Comparison of ENCODE assay signal across 1 cellular context in the genomic region with DNA sequence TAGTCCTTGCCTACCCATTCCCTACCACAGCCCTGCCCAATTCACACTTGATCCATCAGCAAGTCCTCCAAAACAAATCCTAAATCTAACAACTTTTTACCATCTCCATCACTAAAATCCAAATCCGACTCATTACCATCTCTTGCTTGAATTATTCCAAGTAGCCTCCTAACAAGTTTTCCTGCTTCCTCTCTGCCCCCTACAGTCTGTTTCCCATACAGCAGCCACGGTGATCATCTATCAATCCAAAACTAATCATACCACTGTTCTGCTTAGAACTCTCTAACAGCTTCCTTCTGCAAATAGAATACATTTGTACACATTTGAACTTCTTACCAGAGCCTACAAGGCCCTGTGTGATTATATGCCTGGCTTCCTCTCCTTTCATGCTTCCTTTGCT.
TF ChIP-seq lines count a peak whose summit lies in the region.

No MANE protein-coding gene starts in this region.

TF ChIP-seq in K562, 482 proteins besides CTCF, POLR2A, EP300 and RAD21 (continued from another document):
- TF ChIP-seq, protein P1, sequence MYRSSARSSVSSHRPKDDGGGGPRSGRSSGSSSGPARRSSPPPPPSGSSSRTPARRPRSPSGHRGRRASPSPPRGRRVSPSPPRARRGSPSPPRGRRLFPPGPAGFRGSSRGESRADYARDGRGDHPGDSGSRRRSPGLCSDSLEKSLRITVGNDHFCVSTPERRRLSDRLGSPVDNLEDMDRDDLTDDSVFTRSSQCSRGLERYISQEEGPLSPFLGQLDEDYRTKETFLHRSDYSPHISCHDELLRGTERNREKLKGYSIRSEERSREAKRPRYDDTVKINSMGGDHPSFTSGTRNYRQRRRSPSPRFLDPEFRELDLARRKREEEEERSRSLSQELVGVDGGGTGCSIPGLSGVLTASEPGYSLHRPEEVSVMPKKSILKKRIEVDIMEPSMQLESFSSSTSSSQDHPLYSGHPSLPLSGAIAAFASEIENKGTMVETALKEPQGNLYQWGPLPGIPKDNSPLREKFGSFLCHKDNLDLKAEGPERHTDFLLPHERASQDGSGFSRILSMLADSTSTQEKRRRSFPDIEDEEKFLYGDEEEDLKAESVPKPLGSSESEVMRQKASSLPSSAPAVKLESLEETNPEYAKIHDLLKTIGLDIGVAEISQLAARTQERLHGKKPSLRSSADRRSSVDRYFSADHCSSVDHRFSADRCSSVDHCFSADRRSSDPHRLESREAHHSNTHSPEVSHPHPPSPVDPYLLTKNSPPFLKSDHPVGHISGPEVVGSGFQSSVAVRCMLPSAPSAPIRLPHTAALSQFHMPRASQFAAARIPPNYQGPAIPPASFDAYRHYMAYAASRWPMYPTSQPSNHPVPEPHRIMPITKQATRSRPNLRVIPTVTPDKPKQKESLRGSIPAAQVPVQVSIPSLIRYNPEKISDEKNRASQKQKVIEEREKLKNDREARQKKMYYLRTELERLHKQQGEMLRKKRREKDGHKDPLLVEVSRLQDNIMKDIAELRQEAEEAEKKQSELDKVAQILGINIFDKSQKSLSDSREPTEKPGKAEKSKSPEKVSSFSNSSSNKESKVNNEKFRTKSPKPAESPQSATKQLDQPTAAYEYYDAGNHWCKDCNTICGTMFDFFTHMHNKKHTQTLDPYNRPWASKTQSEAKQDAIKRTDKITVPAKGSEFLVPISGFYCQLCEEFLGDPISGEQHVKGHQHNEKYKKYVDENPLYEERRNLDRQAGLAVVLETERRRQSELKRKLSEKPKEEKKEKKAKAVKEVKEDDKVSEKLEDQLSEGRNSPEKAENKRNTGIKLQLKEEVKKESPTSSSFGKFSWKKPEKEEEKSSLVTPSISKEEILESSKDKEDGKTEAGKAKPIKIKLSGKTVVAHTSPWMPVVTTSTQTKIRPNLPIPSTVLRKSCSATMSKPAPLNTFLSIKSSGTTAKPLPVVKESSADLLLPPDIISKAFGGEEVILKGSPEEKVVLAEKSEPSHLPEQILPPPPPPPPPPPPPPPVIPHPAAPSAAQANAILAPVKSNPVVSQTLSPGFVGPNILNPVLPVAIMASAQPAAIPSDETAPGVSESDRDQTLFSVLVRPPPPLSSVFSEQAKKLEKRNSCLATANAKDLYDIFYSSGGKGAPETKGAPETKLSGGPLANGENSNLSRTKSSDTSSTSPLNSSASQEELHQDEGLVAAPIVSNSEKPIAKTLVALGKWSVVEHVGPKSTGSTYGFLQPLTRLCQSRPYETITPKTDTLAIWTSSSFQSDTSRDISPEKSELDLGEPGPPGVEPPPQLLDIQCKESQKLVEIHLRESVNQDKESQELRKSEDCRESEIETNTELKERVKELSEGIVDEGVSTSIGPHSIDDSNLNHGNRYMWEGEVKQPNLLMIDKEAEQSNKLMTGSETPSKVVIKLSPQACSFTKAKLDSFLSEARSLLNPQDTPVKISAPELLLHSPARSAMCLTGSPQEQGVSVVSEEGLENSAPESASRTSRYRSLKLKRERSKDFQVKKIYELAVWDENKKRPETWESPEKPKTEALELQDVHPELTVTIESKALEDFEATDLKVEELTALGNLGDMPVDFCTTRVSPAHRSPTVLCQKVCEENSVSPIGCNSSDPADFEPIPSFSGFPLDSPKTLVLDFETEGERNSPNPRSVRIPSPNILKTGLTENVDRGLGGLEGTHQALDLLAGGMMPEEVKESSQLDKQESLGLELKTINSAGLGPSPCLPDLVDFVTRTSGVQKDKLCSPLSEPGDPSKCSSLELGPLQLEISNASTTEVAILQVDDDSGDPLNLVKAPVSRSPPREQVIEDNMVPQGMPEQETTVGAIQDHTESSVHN (IDR thresholded peaks at IDR 0.05; ENCODE audit: borderline replicate concordance in 1 of 2, low read depth in 1 of 2) = no peak
- TF ChIP-seq, protein P2, sequence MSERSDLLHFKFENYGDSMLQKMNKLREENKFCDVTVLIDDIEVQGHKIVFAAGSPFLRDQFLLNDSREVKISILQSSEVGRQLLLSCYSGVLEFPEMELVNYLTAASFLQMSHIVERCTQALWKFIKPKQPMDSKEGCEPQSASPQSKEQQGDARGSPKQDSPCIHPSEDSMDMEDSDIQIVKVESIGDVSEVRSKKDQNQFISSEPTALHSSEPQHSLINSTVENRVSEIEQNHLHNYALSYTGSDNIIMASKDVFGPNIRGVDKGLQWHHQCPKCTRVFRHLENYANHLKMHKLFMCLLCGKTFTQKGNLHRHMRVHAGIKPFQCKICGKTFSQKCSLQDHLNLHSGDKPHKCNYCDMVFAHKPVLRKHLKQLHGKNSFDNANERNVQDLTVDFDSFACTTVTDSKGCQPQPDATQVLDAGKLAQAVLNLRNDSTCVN (CRISPR knock-in tag; IDR thresholded peaks at IDR 0.05) = no peak
- no peak for TF ChIP-seq GATAD2B (IDR thresholded peaks at IDR 0.05; ENCODE audit: borderline replicate concordance)
- TF ChIP-seq ZNF224 (CRISPR knock-in tag; IDR thresholded peaks at IDR 0.05) = no peak
- TF ChIP-seq, protein P3, sequence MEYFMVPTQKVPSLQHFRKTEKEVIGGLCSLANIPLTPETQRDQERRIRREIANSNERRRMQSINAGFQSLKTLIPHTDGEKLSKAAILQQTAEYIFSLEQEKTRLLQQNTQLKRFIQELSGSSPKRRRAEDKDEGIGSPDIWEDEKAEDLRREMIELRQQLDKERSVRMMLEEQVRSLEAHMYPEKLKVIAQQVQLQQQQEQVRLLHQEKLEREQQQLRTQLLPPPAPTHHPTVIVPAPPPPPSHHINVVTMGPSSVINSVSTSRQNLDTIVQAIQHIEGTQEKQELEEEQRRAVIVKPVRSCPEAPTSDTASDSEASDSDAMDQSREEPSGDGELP (CRISPR knock-in tag; IDR thresholded peaks at IDR 0.05; ENCODE audit: borderline replicate concordance) = no peak
- no peak for TF ChIP-seq CHD2 (IDR thresholded peaks at IDR 0.05; ENCODE audit: low read depth, low read length)
- TF ChIP-seq, protein P4, sequence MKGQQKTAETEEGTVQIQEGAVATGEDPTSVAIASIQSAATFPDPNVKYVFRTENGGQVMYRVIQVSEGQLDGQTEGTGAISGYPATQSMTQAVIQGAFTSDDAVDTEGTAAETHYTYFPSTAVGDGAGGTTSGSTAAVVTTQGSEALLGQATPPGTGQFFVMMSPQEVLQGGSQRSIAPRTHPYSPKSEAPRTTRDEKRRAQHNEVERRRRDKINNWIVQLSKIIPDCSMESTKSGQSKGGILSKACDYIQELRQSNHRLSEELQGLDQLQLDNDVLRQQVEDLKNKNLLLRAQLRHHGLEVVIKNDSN (CRISPR knock-in tag; IDR thresholded peaks at IDR 0.05) = no peak
- no peak for TF ChIP-seq SRSF1 (IDR thresholded peaks at IDR 0.05; ENCODE audit: low read depth, low read length)
- no peak for TF ChIP-seq CBFA2T3 (IDR thresholded peaks at IDR 0.05)
- TF ChIP-seq NCOA1 (IDR thresholded peaks at IDR 0.05; ENCODE audit: low read depth) = no peak
- no peak for TF ChIP-seq ZNF561 (CRISPR knock-in tag; conservative IDR thresholded peaks at IDR 0.05)
